In the genomic region with DNA sequence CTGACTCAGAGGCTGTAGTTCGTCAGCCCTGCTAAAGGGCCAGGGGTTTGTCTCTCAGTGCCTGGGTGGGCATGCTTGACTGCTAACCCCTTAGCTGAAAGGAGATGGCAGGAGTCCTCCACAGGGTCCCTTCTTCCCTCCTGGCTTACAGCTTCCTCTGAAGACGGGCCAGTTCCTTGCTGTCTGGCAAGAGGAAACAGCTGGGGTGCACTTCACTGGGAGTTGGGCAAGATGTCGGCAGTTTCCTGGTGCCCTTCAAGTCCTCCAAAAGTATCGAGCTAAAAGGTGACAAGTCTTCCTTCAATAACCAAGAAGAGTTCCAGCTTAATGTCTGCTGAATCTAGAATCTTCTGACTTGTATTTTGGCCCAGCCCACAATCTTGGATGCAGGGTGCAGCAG, we compare ENCODE assay signal across 12 cellular contexts. TPM values are rescaled to one million over a fixed set of nuclear protein-coding genes. Genes with fewer than 3 reads are reported as not detected.
A peak's percentile ranks its signal among the peaks of the same experiment; 100 is the strongest.
DNase-seq lines count a peak whose midpoint lies in the region; ATAC-seq and TF ChIP-seq lines count a peak whose summit lies in the region.
"Had no signal": no experiment of that assay in that cellular context is flagged by ENCODE, and none has a peak within 500 bp of the region (broad histone marks: within the 10 kb centered on the region; RNA-seq: fewer than 3 reads in every experiment).

No MANE protein-coding gene starts in this region.

- peaks cover 57% of the 10 kb centered on the region for H3K36me3 ChIP-seq in adipocyte (ENCODE audit: control insufficient read depth, insufficient read depth, low read length, severe bottlenecking)
- peaks cover 60 to 68% of the 10 kb centered on the region in 2 donors for H3K36me3 ChIP-seq in mucosa of rectum (ENCODE audit: control insufficient read depth in 2 of 2, insufficient read depth in 2 of 2, low read length in 2 of 2)
- no peaks in the 10 kb centered on the region for H3K36me3 ChIP-seq in neural progenitor cell

- no peak for DNase-seq in adipocyte (ENCODE audit: low read depth)
- DNase-seq in EL, result no peak
- DNase-seq in neural progenitor cell (ENCODE audit: low spot score), result no peak
- DNase-seq: DND-41, natural killer cell, NCI-H1092 treated with DMSO at 0.1 percent for 48 hours, NCI-H446, RPMI8226 had no signal

- no peaks in the 10 kb centered on the region for H3K4me1 Mint-ChIP-seq in neural progenitor cell
- H3K4me1 Mint-ChIP-seq: activated naive CD4-positive, alpha-beta T cell treated with anti-CD3 and anti-CD28 coated beads, Interleukin-2, amount 50 U/mL, for 24 hours; natural killer cell had no signal

- H2AFZ ChIP-seq in neural progenitor cell (replicated peaks), result no peak overlapping the region

- H3K79me2 ChIP-seq in neural progenitor cell (ENCODE audit: low read depth), result no peaks in the 10 kb centered on the region

- TF ChIP-seq CTCF in C4-2B (conservative IDR thresholded peaks at IDR 0.05) (no peak), neural progenitor cell (IDR thresholded peaks at IDR 0.05) (no peak)

- no peaks in the 10 kb centered on the region for H3F3A ChIP-seq in neural progenitor cell (ENCODE audit: low read depth)

- no peak overlapping the region for H3K4me2 ChIP-seq in neural progenitor cell

- no peaks in the 10 kb centered on the region for H3K27me3 Mint-ChIP-seq in neural progenitor cell (ENCODE audit: insufficient read depth, low read depth)
- H3K27me3 Mint-ChIP-seq: activated naive CD4-positive, alpha-beta T cell treated with anti-CD3 and anti-CD28 coated beads, Interleukin-2, amount 50 U/mL, for 24 hours had no signal

- H3K9ac ChIP-seq in adipocyte (ENCODE audit: low read length) (peak overlapping the region; percentile 65), mucosa of rectum (ENCODE audit: low read depth in 1 of 2, low read length in 2 of 2) (no peak overlapping the region), neural progenitor cell (no peak overlapping the region)

- H3K4me3 Mint-ChIP-seq in neural progenitor cell, result no peak overlapping the region
- H3K4me3 Mint-ChIP-seq: activated naive CD4-positive, alpha-beta T cell treated with anti-CD3 and anti-CD28 coated beads, Interleukin-2, amount 50 U/mL, for 24 hours; natural killer cell had no signal

- ATAC-seq in GM19397 (IDR thresholded peaks at IDR 0.05; ENCODE audit: unreplicated experiment), result no peak
- ATAC-seq: natural killer cell had no signal

- H4K20me1 ChIP-seq in neural progenitor cell (ENCODE audit: low read depth), result no peaks in the 10 kb centered on the region

- no peaks in the 10 kb centered on the region for H3K9me3 ChIP-seq in adipocyte (ENCODE audit: control insufficient read depth, low read length)
- no peaks in the 10 kb centered on the region for H3K9me3 ChIP-seq in mucosa of rectum (ENCODE audit: control insufficient read depth in 2 of 2, low read length in 2 of 2)
- no peaks in the 10 kb centered on the region for H3K9me3 ChIP-seq in neural progenitor cell (ENCODE audit: low read depth)

- no peak overlapping the region for H3K27ac Mint-ChIP-seq in neural progenitor cell
- H3K27ac Mint-ChIP-seq: activated naive CD4-positive, alpha-beta T cell treated with anti-CD3 and anti-CD28 coated beads, Interleukin-2, amount 50 U/mL, for 24 hours had no signal

- H3K36me3 Mint-ChIP-seq in neural progenitor cell, result peaks cover 36% of the 10 kb centered on the region
- H3K36me3 Mint-ChIP-seq: natural killer cell had no signal

- H3K9me3 Mint-ChIP-seq in neural progenitor cell, result no peaks in the 10 kb centered on the region
- H3K9me3 Mint-ChIP-seq: activated naive CD4-positive, alpha-beta T cell treated with anti-CD3 and anti-CD28 coated beads, Interleukin-2, amount 50 U/mL, for 24 hours; natural killer cell had no signal

- H3K27ac ChIP-seq in C4-2B, result peak overlapping the region; percentile 8; the same call in 1 of the 2 replicates
- H3K27ac ChIP-seq in mucosa of rectum (ENCODE audit: low read depth in 2 of 2, low read length in 2 of 2), result peak overlapping the region; percentile 20 to 52
- no peak overlapping the region for H3K27ac ChIP-seq in neural progenitor cell

- H3K4me1 ChIP-seq in adipocyte (ENCODE audit: control insufficient read depth, insufficient read depth, low read length) (peaks cover 21% of the 10 kb centered on the region), mucosa of rectum (ENCODE audit: control insufficient read depth in 2 of 2, insufficient read depth in 2 of 2, low read length in 2 of 2) (peaks cover 0 to 3% of the 10 kb centered on the region in 2 donors), neural progenitor cell (no peaks in the 10 kb centered on the region)

- no peaks in the 10 kb centered on the region for H3K27me3 ChIP-seq in adipocyte (replicated peaks; ENCODE audit: control insufficient read depth, insufficient read depth, low read length)
- no peaks in the 10 kb centered on the region for H3K27me3 ChIP-seq in mucosa of rectum (ENCODE audit: control insufficient read depth in 2 of 2, insufficient read depth in 2 of 2, low read length in 2 of 2)
- no peaks in the 10 kb centered on the region for H3K27me3 ChIP-seq in neural progenitor cell

- H3K4me3 ChIP-seq in adipocyte (ENCODE audit: low read length), result no peak overlapping the region
- H3K4me3 ChIP-seq in mucosa of rectum (ENCODE audit: low read length in 2 of 2), result no peak overlapping the region
- H3K4me3 ChIP-seq in neural progenitor cell, result no peak overlapping the region

RNA-seq across cellular contexts. Expression of a gene that starts 23.4 kb away (rescaled TPM):
- total RNA-seq in neural progenitor cell (ENCODE audit: low replicate concordance), result 58.2 and 88.6 TPM in 2 replicates

RNA-seq across cellular contexts. Expression of a gene that starts 32.6 kb away (rescaled TPM):
- 28.0 and 37.3 TPM in 2 replicates for total RNA-seq in neural progenitor cell (ENCODE audit: low replicate concordance)

RNA-seq across cellular contexts. Expression of a gene that starts 32.8 kb away (rescaled TPM):
- total RNA-seq in neural progenitor cell (ENCODE audit: low replicate concordance), result 43.3 and 48.7 TPM in 2 replicates

RNA-seq across cellular contexts. Expression of a gene that starts 42.2 kb away (rescaled TPM):
- total RNA-seq in neural progenitor cell (ENCODE audit: low replicate concordance), result 17.7 and 27.5 TPM in 2 replicates

RNA-seq across cellular contexts. Expression of a gene that starts 46.1 kb away (rescaled TPM):
- total RNA-seq in neural progenitor cell (ENCODE audit: low replicate concordance), result 250 and 372 TPM in 2 replicates
